8 cellular contexts compared by ENCODE assay signal in genomic region chr7:27151945-27152815, GRCh38. TPM values are rescaled to one million over a fixed set of nuclear protein-coding genes. Genes with fewer than 3 reads are reported as not detected.
DNase-seq lines count a peak whose midpoint lies in the region; TF ChIP-seq lines count a peak whose summit lies in the region.

Gene HOXA3 (minus strand): TSS chr7:27152583. CDS start chr7:27110640, 41,943 bp downstream.

- H3K36me3 ChIP-seq in SJCRH30 (no peaks in the 10 kb centered on the region), fibroblast of lung (ENCODE audit: control insufficient read depth, insufficient read depth, low read length) (no peaks in the 10 kb centered on the region), skeletal muscle satellite cell (ENCODE audit: insufficient read depth, low read length) (no peaks in the 10 kb centered on the region)

- peaks cover 43% of the 10 kb centered on the region for H3K79me2 ChIP-seq in fibroblast of lung (ENCODE audit: control insufficient read depth, insufficient read depth, low read length)

- H3K4me1 ChIP-seq in SJCRH30 (peaks cover 3% of the 10 kb centered on the region; the same call in 1 of the 2 replicates), fibroblast of lung (ENCODE audit: control insufficient read depth, extremely low read depth, insufficient read depth, low read length) (peaks cover 17% of the 10 kb centered on the region), skeletal muscle satellite cell (ENCODE audit: control insufficient read depth, insufficient read depth, low read length) (peaks cover 60% of the 10 kb centered on the region)

- H3K4me2 ChIP-seq in fibroblast of lung (ENCODE audit: extremely low read depth, insufficient read depth, low read length), result peak within 1 kb of the TSS; percentile 90
- H3K4me2 ChIP-seq in skeletal muscle satellite cell (ENCODE audit: low read length), result peak within 1 kb of the TSS; percentile 98

- peak within 1 kb of the TSS; percentile 64 for H3K9ac ChIP-seq in fibroblast of lung (ENCODE audit: insufficient read depth, low read length)
- peak within 1 kb of the TSS; percentile 89 for H3K9ac ChIP-seq in skeletal muscle satellite cell (ENCODE audit: low read depth, low read length)

- H2AFZ ChIP-seq in fibroblast of lung (ENCODE audit: low read length), result peak within 1 kb of the TSS; percentile 43

- DNase-seq in NCI-H1105 (lab: John Stamatoyannopoulos, UW), result peak; percentile 19
- DNase-seq in NCI-H1105 treated with DMSO at 0.1 percent for 48 hours (lab: John Stamatoyannopoulos, UW), result no peak
- no peak for DNase-seq in SJCRH30
- peak in 1 of 2 donors; percentile 74 for DNase-seq in fibroblast of lung (ENCODE audit: low read depth in 2 of 2)
- no peak for DNase-seq in NCI-H526 treated with DMSO at 0.1 percent for 48 hours (lab: John Stamatoyannopoulos, UW)
- no peak for DNase-seq in SIG-M5 (lab: John Stamatoyannopoulos, UW)
- no peak for DNase-seq in HPDE6-E6E7 (ENCODE audit: extremely low spot score)

- H3K4me3 ChIP-seq in SJCRH30, result peak within 1 kb of the TSS; percentile 64
- H3K4me3 ChIP-seq in fibroblast of lung (replicated peaks in 1 of 4; ENCODE audit: control extremely low read depth in 1 of 4, insufficient read depth in 1 of 4, low read depth in 3 of 4, low read length in 4 of 4), result peak within 1 kb of the TSS; percentile 42 to 61 (median 49)
- H3K4me3 ChIP-seq in skeletal muscle satellite cell (ENCODE audit: low read length), result peak within 1 kb of the TSS; percentile 83

- H3K9me3 ChIP-seq in SJCRH30 (replicated peaks) (no peaks in the 10 kb centered on the region), fibroblast of lung (ENCODE audit: control insufficient read depth, insufficient read depth, low read depth, low read length) (no peaks in the 10 kb centered on the region), skeletal muscle satellite cell (replicated peaks; ENCODE audit: low read length) (no peaks in the 10 kb centered on the region)

- H3K27ac ChIP-seq in SJCRH30 (no peak within 1 kb of the TSS), fibroblast of lung (ENCODE audit: insufficient read depth, low read length) (peak within 1 kb of the TSS; percentile 81)

- no peaks in the 10 kb centered on the region for H4K20me1 ChIP-seq in fibroblast of lung (ENCODE audit: control insufficient read depth, extremely low read depth, insufficient read depth, low read length)

- no peaks in the 10 kb centered on the region for H3K27me3 ChIP-seq in SJCRH30
- H3K27me3 ChIP-seq in fibroblast of lung (ENCODE audit: control insufficient read depth, insufficient read depth, low read length), result no peaks in the 10 kb centered on the region
- no peaks in the 10 kb centered on the region for H3K27me3 ChIP-seq in skeletal muscle satellite cell (ENCODE audit: control insufficient read depth, insufficient read depth, low read length)

- TF ChIP-seq CTCF in fibroblast of lung (conservative IDR thresholded peaks at IDR 0.05 in 1 of 2, IDR thresholded peaks at IDR 0.05 in 1 of 2; ENCODE audit: low read depth in 1 of 2, low read length in 2 of 2), result no peak

RNA-seq across cellular contexts. Expression of gene HOXA3, which starts in this region (rescaled TPM):
- total RNA-seq in SJCRH30 (2014; rRNA removed; shearing (Covaris generic)), result 12.0 and 12.2 TPM in 2 replicates
- total RNA-seq in fibroblast of lung, result 1.5 TPM in 2 replicates
- 0.44 and 0.68 TPM in 2 replicates for polyA plus RNA-seq in fibroblast of lung
- 2.7 and 3.2 TPM in 2 replicates for polyA plus RNA-seq in fibroblast of lung (2012)
- polyA minus RNA-seq in fibroblast of lung (ENCODE audit: low replicate concordance), result 0.41 and 1.6 TPM in 2 replicates
- 2.0 and 3.3 TPM in 2 replicates for total RNA-seq in skeletal muscle satellite cell (2012; rRNA removed)
